ENCODE assay signal across 1 cellular context in genomic region chr11:35897019-35897418, GRCh38.
TF ChIP-seq lines count a peak whose summit lies in the region.

No MANE protein-coding gene starts in this region.

TF ChIP-seq in A549, 52 proteins besides CTCF, POLR2A, EP300 and RAD21 (continued from another document):
- TF ChIP-seq BCL3 (IDR thresholded peaks at IDR 0.05), result no peak
- no peak for TF ChIP-seq SMC3 (IDR thresholded peaks at IDR 0.05)
- no peak for TF ChIP-seq FOSL2 (IDR thresholded peaks at IDR 0.05)
- TF ChIP-seq FOSL2 (CRISPR knock-in tag; IDR thresholded peaks at IDR 0.05), result no peak
- no peak for TF ChIP-seq EHF (CRISPR knock-in tag; IDR thresholded peaks at IDR 0.05)
- no peak for TF ChIP-seq JUNB (IDR thresholded peaks at IDR 0.05)
